In the genomic region with DNA sequence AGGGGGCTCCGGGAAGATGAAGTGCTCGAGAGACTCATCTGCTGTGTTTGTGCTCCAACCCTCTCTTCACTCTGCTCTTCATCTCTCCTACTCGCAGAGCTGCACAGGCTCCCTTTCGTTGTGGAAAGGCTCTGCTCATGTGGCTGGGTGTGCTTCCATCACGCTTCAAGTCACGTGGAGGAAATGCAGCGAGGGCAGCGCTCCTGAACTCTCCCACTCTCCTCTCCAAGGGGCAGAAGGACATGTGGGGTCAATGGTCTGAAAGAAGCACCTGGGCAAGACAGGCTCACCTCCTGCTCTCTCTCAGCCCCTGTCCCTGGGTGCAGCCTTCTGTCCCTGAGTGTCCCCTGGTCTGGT, we compare ENCODE assay signal across 14 cellular contexts.
DNase-seq lines count a peak whose midpoint lies in the region; ATAC-seq and TF ChIP-seq lines count a peak whose summit lies in the region.
"Had no signal": no experiment of that assay in that cellular context is flagged by ENCODE, and none has a peak within 500 bp of the region (broad histone marks: within the 10 kb centered on the region; RNA-seq: fewer than 3 reads in every experiment).

No MANE protein-coding gene starts in this region.

- H3K27ac Mint-ChIP-seq in activated naive CD4-positive, alpha-beta T cell treated with anti-CD3 and anti-CD28 coated beads, Interleukin-2, amount 50 U/mL, for 24 hours: peak overlapping the region; percentile 52
- H3K27ac Mint-ChIP-seq in activated naive CD4-positive, alpha-beta T cell treated with anti-CD3 and anti-CD28 coated beads, Interleukin-2, amount 50 U/mL, for 72 hours: peak overlapping the region in 1 of 2 donors; percentile 84
- peak overlapping the region; percentile 23 for H3K27ac Mint-ChIP-seq in endodermal cell
- peak overlapping the region; percentile 84 for H3K27ac Mint-ChIP-seq in stimulated activated memory B cell treated with anti-CD40 and anti-IgM and Interleukin-4, amounts not matched to agents 10 μg/mL and 1 μg/mL and 100 μg/mL, for 72 hours
- no peak overlapping the region for H3K27ac Mint-ChIP-seq in glutamatergic neuron (ENCODE audit: unreplicated experiment)

- no peak overlapping the region for H3K4me3 ChIP-seq in endodermal cell (ENCODE audit: low read length)
- H3K4me3 ChIP-seq: cardiac muscle cell had no signal

- TF ChIP-seq CTCF in endodermal cell (conservative IDR thresholded peaks at IDR 0.05): no peak
- no peak for TF ChIP-seq CTCF in glutamatergic neuron (IDR thresholded peaks at IDR 0.05; ENCODE audit: partially characterized antibody, unreplicated experiment)

- peaks cover 21% of the 10 kb centered on the region for H3K4me1 Mint-ChIP-seq in activated naive CD4-positive, alpha-beta T cell treated with anti-CD3 and anti-CD28 coated beads, Interleukin-2, amount 50 U/mL, for 24 hours
- H3K4me1 Mint-ChIP-seq in endodermal cell (peaks cover 29% of the 10 kb centered on the region), glutamatergic neuron (ENCODE audit: low read depth, unreplicated experiment) (peaks cover 16% of the 10 kb centered on the region)
- peaks cover 81% of the 10 kb centered on the region for H3K4me1 Mint-ChIP-seq in stimulated activated memory B cell treated with anti-CD40 and anti-IgM and Interleukin-4, amounts not matched to agents 10 μg/mL and 1 μg/mL and 100 μg/mL, for 72 hours

- H3K36me3 Mint-ChIP-seq in activated naive CD4-positive, alpha-beta T cell treated with anti-CD3 and anti-CD28 coated beads, Interleukin-2, amount 50 U/mL, for 24 hours: no peaks in the 10 kb centered on the region
- no peaks in the 10 kb centered on the region for H3K36me3 Mint-ChIP-seq in activated naive CD4-positive, alpha-beta T cell treated with anti-CD3 and anti-CD28 coated beads, Interleukin-2, amount 50 U/mL, for 72 hours
- H3K36me3 Mint-ChIP-seq in endodermal cell (ENCODE audit: low read depth) (no peaks in the 10 kb centered on the region), glutamatergic neuron (ENCODE audit: unreplicated experiment) (no peaks in the 10 kb centered on the region)
- peaks cover 6% of the 10 kb centered on the region for H3K36me3 Mint-ChIP-seq in stimulated activated memory B cell treated with anti-CD40 and anti-IgM and Interleukin-4, amounts not matched to agents 10 μg/mL and 1 μg/mL and 100 μg/mL, for 72 hours

- no peak overlapping the region for H3K4me3 Mint-ChIP-seq in activated naive CD4-positive, alpha-beta T cell treated with anti-CD3 and anti-CD28 coated beads, Interleukin-2, amount 50 U/mL, for 24 hours
- no peak overlapping the region for H3K4me3 Mint-ChIP-seq in endodermal cell
- peak overlapping the region; percentile 55 for H3K4me3 Mint-ChIP-seq in stimulated activated memory B cell treated with anti-CD40 and anti-IgM and Interleukin-4, amounts not matched to agents 10 μg/mL and 1 μg/mL and 100 μg/mL, for 72 hours
- no peak overlapping the region for H3K4me3 Mint-ChIP-seq in glutamatergic neuron (ENCODE audit: unreplicated experiment)

- no peak for DNase-seq in activated naive CD4-positive, alpha-beta T cell treated with anti-CD3 and anti-CD28 coated beads, Interleukin-2, amount 50 U/mL, for 72 hours (ENCODE audit: low spot score in 2 of 2)
- peak; percentile 35 for DNase-seq in NCI-H510A treated with DMSO at 0.1 percent for 48 hours (lab: John Stamatoyannopoulos, UW)
- peak; percentile 50 for DNase-seq in endodermal cell
- DNase-seq in glutamatergic neuron: no peak
- DNase-seq in DMS153 (lab: John Stamatoyannopoulos, UW): no peak
- DNase-seq: activated CD4-positive, CD25-positive, alpha-beta regulatory T cell; activated CD8-positive, alpha-beta memory T cell treated with anti-CD3 and anti-CD28 coated beads for 24 hours; NCI-H1105; SIG-M5; stimulated activated naive CD4-positive, alpha-beta T cell had no signal

- WGBS in endodermal cell (ENCODE audit: insufficient coverage in 1 of 2, insufficient read length in 1 of 2), 2 experiments: 90 to 94% methylated on average over 6 to 8 of the region's 8 CpGs

- ATAC-seq in activated naive CD4-positive, alpha-beta T cell treated with anti-CD3 and anti-CD28 coated beads, Interleukin-2, amount 50 U/mL, for 72 hours: no peak
- ATAC-seq in stimulated activated memory B cell treated with anti-CD40 and anti-IgM and Interleukin-4, amounts not matched to agents 10 μg/mL and 1 μg/mL and 100 μg/mL, for 72 hours: no peak
- ATAC-seq in HG03442 (IDR thresholded peaks at IDR 0.05; ENCODE audit: unreplicated experiment): no peak

- H3K27me3 ChIP-seq in endodermal cell (ENCODE audit: control insufficient read depth, insufficient read depth, low read length, poor library complexity, severe bottlenecking): no peaks in the 10 kb centered on the region
- H3K27me3 ChIP-seq: cardiac muscle cell had no signal

- H3K9me3 Mint-ChIP-seq in activated naive CD4-positive, alpha-beta T cell treated with anti-CD3 and anti-CD28 coated beads, Interleukin-2, amount 50 U/mL, for 24 hours: no peaks in the 10 kb centered on the region
- H3K9me3 Mint-ChIP-seq in activated naive CD4-positive, alpha-beta T cell treated with anti-CD3 and anti-CD28 coated beads, Interleukin-2, amount 50 U/mL, for 72 hours: no peaks in the 10 kb centered on the region
- H3K9me3 Mint-ChIP-seq in endodermal cell: no peaks in the 10 kb centered on the region
- no peaks in the 10 kb centered on the region for H3K9me3 Mint-ChIP-seq in stimulated activated memory B cell treated with anti-CD40 and anti-IgM and Interleukin-4, amounts not matched to agents 10 μg/mL and 1 μg/mL and 100 μg/mL, for 72 hours
- H3K9me3 Mint-ChIP-seq in glutamatergic neuron (ENCODE audit: unreplicated experiment): peaks cover 1% of the 10 kb centered on the region

- H3K9ac ChIP-seq in endodermal cell (ENCODE audit: extremely low read depth, low read length, poor library complexity, severe bottlenecking): no peak overlapping the region

- H3K9me3 ChIP-seq in endodermal cell (ENCODE audit: control insufficient read depth, low read length): no peaks in the 10 kb centered on the region

- peaks cover 7% of the 10 kb centered on the region for H3K4me1 ChIP-seq in endodermal cell (ENCODE audit: control insufficient read depth, insufficient read depth, low read length)

- no peaks in the 10 kb centered on the region for H3K27me3 Mint-ChIP-seq in activated naive CD4-positive, alpha-beta T cell treated with anti-CD3 and anti-CD28 coated beads, Interleukin-2, amount 50 U/mL, for 24 hours
- no peaks in the 10 kb centered on the region for H3K27me3 Mint-ChIP-seq in endodermal cell (ENCODE audit: insufficient read depth)
- H3K27me3 Mint-ChIP-seq in stimulated activated memory B cell treated with anti-CD40 and anti-IgM and Interleukin-4, amounts not matched to agents 10 μg/mL and 1 μg/mL and 100 μg/mL, for 72 hours: no peaks in the 10 kb centered on the region
- peaks cover 1% of the 10 kb centered on the region for H3K27me3 Mint-ChIP-seq in glutamatergic neuron (ENCODE audit: unreplicated experiment)

- no peaks in the 10 kb centered on the region for H3K36me3 ChIP-seq in endodermal cell (ENCODE audit: control insufficient read depth, insufficient read depth, low read length)
- H3K36me3 ChIP-seq: cardiac muscle cell had no signal

- H3K27ac ChIP-seq in endodermal cell (ENCODE audit: low read depth, low read length): no peak overlapping the region
- H3K27ac ChIP-seq: cardiac muscle cell had no signal

Comparison
In these comparisons a context has a peak if more than half of its experiments do, and no peak if none do; other contexts are left out.
1. DNase-seq: peak in NCI-H510A treated with DMSO at 0.1 percent for 48 hours (single experiment) and endodermal cell (single experiment); none in activated naive CD4-positive, alpha-beta T cell treated with anti-CD3 and anti-CD28 coated beads, Interleukin-2, amount 50 U/mL, for 72 hours (0 of 2), glutamatergic neuron (single experiment) and DMS153 (single experiment).